In the genomic region with DNA sequence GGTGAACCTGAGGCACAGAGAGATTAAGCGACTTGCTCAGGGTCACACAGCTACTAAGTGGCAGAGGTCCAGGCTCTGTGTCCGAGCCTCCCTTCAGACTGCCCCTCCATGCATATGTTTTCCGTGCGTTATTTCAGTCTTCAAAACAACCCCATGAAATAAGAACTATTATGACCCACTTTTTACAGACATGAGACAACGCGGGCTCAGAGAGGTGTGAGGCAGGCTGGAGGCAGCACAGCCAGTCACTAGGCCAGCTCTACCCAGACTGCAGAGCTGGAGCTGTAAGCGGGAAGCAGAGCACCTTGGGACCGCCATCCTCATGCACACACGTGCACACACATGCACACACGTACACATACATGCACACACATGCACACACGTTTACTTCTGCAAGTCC, we compare ENCODE assay signal across 27 cellular contexts.
"Had no signal": no experiment of that assay in that cellular context is flagged by ENCODE, and none has a peak within 500 bp of the region (broad histone marks: within the 10 kb centered on the region; RNA-seq: fewer than 3 reads in every experiment).

No MANE protein-coding gene starts in this region.

- H3K27me3 Mint-ChIP-seq: type B pancreatic cell had no signal

- H3K27ac Mint-ChIP-seq: nephron; stimulated activated naive CD8-positive, alpha-beta T cell treated with anti-CD3 and anti-CD28 coated beads, Interleukin-15, amount 100 ng/mL, for 72 hours; type B pancreatic cell had no signal

- H3K9me3 Mint-ChIP-seq: naive thymus-derived CD4-positive, alpha-beta T cell; nephron; stimulated activated naive CD8-positive, alpha-beta T cell treated with anti-CD3 and anti-CD28 coated beads, Interleukin-15, amount 100 ng/mL, for 72 hours; type B pancreatic cell had no signal

- FAIRE-seq: kidney, small intestine had no signal

- ATAC-seq: esophagus mucosa; gastrocnemius medialis; heart left ventricle; left lobe of liver; naive thymus-derived CD4-positive, alpha-beta T cell; psoas muscle; right cardiac atrium; stimulated activated naive CD8-positive, alpha-beta T cell treated with anti-CD3 and anti-CD28 coated beads, Interleukin-15, amount 100 ng/mL, for 72 hours had no signal

- H3K27me3 ChIP-seq: dorsolateral prefrontal cortex, gastrocnemius medialis, heart left ventricle, hepatocyte, testis, tibial artery had no signal

- H3K36me3 ChIP-seq: gastrocnemius medialis, heart left ventricle had no signal

- H3K79me2 ChIP-seq: hepatocyte had no signal

- DNase-seq: effector CD4-positive, alpha-beta T cell; foreskin fibroblast; gastrocnemius medialis; heart left ventricle; kidney; mesenchymal stem cell; midbrain; naive thymus-derived CD4-positive, alpha-beta T cell; nucleus accumbens; psoas muscle; right cardiac atrium; small intestine; stimulated activated CD4-positive, alpha-beta T cell treated with anti-CD3 and anti-CD28 coated beads, Interleukin-12 subunit alpha, Interleukin-12 subunit beta, amount 100 ng/mL, for 4 hours; stimulated activated CD4-positive, alpha-beta T cell treated with anti-CD3 and anti-CD28 coated beads, Interleukin-1b, Interleukin-23, amount 100 ng/mL, for 48 hours; stimulated activated CD4-positive, alpha-beta T cell treated with anti-CD3 and anti-CD28 coated beads, Interleukin-4, amount 100 ng/mL, for 1 hour; stimulated activated CD8-positive, alpha-beta memory T cell treated with anti-CD3 and anti-CD28 coated beads, Interleukin-4, amount 100 ng/mL, for 48 hours; stimulated activated naive CD4-positive, alpha-beta T cell; stimulated activated naive CD8-positive, alpha-beta T cell treated with anti-CD3 and anti-CD28 coated beads, Interleukin-15, amount 100 ng/mL, for 72 hours; testis; tibial artery had no signal

- H3K27ac ChIP-seq: epithelial cell of prostate, gastrocnemius medialis, heart left ventricle, hepatocyte, psoas muscle, testis, tibial artery had no signal

- H3K4me1 ChIP-seq: testis had no signal

- H2AFZ ChIP-seq: hepatocyte had no signal

- H3K9me3 ChIP-seq: gastrocnemius medialis, heart left ventricle, psoas muscle, testis, tibial artery had no signal

- H3K4me3 Mint-ChIP-seq: naive thymus-derived CD4-positive, alpha-beta T cell; nephron; stimulated activated naive CD8-positive, alpha-beta T cell treated with anti-CD3 and anti-CD28 coated beads, Interleukin-15, amount 100 ng/mL, for 72 hours; type B pancreatic cell had no signal

- H3K4me3 ChIP-seq: dorsolateral prefrontal cortex, gastrocnemius medialis, heart left ventricle, hepatocyte, psoas muscle, testis, tibial artery had no signal

- H3K4me2 ChIP-seq: hepatocyte had no signal
